Comparison of ENCODE assay signal across 29 cellular contexts in genomic region chr7:158183431-158183830, GRCh38.
"Had no signal": no experiment of that assay in that cellular context is flagged by ENCODE, and none has a peak within 500 bp of the region (broad histone marks: within the 10 kb centered on the region; RNA-seq: fewer than 3 reads in every experiment).

No MANE protein-coding gene starts in this region.

- H3K27me3 ChIP-seq: stomach, suprapubic skin, testis, thyroid gland, tibial artery, tibial nerve, transverse colon, upper lobe of left lung, upper lobe of right lung, uterus, vagina had no signal

- H3K4me1 ChIP-seq: stomach, suprapubic skin, testis, thyroid gland, tibial artery, tibial nerve, transverse colon, upper lobe of left lung, upper lobe of right lung, uterus, vagina had no signal

- H3K27ac ChIP-seq: stomach, suprapubic skin, testis, thoracic aorta, thyroid gland, tibial artery, tibial nerve, transverse colon, upper lobe of left lung, upper lobe of right lung, uterus, vagina had no signal

- H3K4me1 Mint-ChIP-seq: stimulated activated effector memory CD8-positive, alpha-beta T cell treated with anti-CD3 and anti-CD28 coated beads, Interleukin-12 subunit alpha, Interleukin-12 subunit beta, amount 100 ng/mL, for 72 hours; stimulated activated memory B cell treated with anti-CD40 and anti-IgM and Interleukin-4, amounts not matched to agents 10 μg/mL and 1 μg/mL and 100 μg/mL, for 72 hours; stimulated activated naive B cell treated with anti-CD40 and anti-IgM and Interleukin-4, amounts not matched to agents 10 μg/mL and 1 μg/mL and 100 μg/mL, for 72 hours; stimulated activated naive CD8-positive, alpha-beta T cell treated with anti-CD3 and anti-CD28 coated beads, Interleukin-15, amount 100 ng/mL, for 72 hours had no signal

- H3K27me3 Mint-ChIP-seq: stimulated activated memory B cell treated with anti-CD40 and anti-IgM and Interleukin-4, amounts not matched to agents 10 μg/mL and 1 μg/mL and 100 μg/mL, for 72 hours; stimulated activated naive B cell treated with anti-CD40 and anti-IgM and Interleukin-4, amounts not matched to agents 10 μg/mL and 1 μg/mL and 100 μg/mL, for 72 hours; type B pancreatic cell had no signal

- H3K4me3 ChIP-seq: stomach, suprapubic skin, testis, thoracic aorta, thyroid gland, tibial artery, tibial nerve, transverse colon, upper lobe of left lung, upper lobe of right lung, uterus, vagina had no signal

- ATAC-seq: stimulated activated effector memory CD8-positive, alpha-beta T cell treated with anti-CD3 and anti-CD28 coated beads, Interleukin-12 subunit alpha, Interleukin-12 subunit beta, amount 100 ng/mL, for 72 hours; stimulated activated memory B cell treated with anti-CD40 and anti-IgM and Interleukin-4, amounts not matched to agents 10 μg/mL and 1 μg/mL and 100 μg/mL, for 72 hours; stimulated activated naive B cell treated with anti-CD40 and anti-IgM and Interleukin-4, amounts not matched to agents 10 μg/mL and 1 μg/mL and 100 μg/mL, for 72 hours; stimulated activated naive CD8-positive, alpha-beta T cell treated with anti-CD3 and anti-CD28 coated beads, Interleukin-15, amount 100 ng/mL, for 72 hours; stimulated activated naive CD8-positive, alpha-beta T cell treated with anti-CD3 and anti-CD28 coated beads, Interleukin-15, Interleukin-2, amounts not matched to agents 100 U/mL and 50 U/mL, for 24 hours; upper lobe of right lung had no signal

- DNase-seq: stimulated activated CD4-positive, alpha-beta T cell treated with anti-CD3 and anti-CD28 coated beads, Interleukin-2, amount 100 ng/mL, for 48 hours; stimulated activated CD4-positive, alpha-beta T cell treated with anti-CD3 and anti-CD28 coated beads, Interleukin-4, amount 100 ng/mL, for 1 hour; stimulated activated CD4-positive, alpha-beta T cell treated with anti-CD3 and anti-CD28 coated beads, Interleukin-4, amount 100 ng/mL, for 24 hours; stimulated activated CD4-positive, alpha-beta T cell treated with anti-CD3 and anti-CD28 coated beads, Interleukin-4, amount 100 ng/mL, for 4 hours; stimulated activated CD8-positive, alpha-beta memory T cell treated with anti-CD3 and anti-CD28 coated beads, Interleukin-4, amount 100 ng/mL, for 48 hours; stimulated activated naive B cell treated with anti-CD40 and anti-IgM and Interleukin-4, amounts not matched to agents 10 μg/mL and 1 μg/mL and 100 μg/mL, for 72 hours; stimulated activated naive CD4-positive, alpha-beta T cell; stimulated activated naive CD4-positive, alpha-beta T cell treated with Interleukin-2 at 50 U/mL for 16 hours; stimulated activated naive CD8-positive, alpha-beta T cell treated with anti-CD3 and anti-CD28 coated beads, Interleukin-15, amount 100 ng/mL, for 72 hours; stimulated activated naive CD8-positive, alpha-beta T cell treated with anti-CD3 and anti-CD28 coated beads, Interleukin-15, Interleukin-2, amounts not matched to agents 100 U/mL and 50 U/mL, for 24 hours; stomach; substantia nigra; testis; thyroid gland; tibial artery; transverse colon; trophoblast cell; upper lobe of left lung; upper lobe of right lung; uterus had no signal

- H3K36me3 ChIP-seq: stomach, suprapubic skin, thoracic aorta, thyroid gland, tibial artery, tibial nerve, transverse colon, upper lobe of left lung, upper lobe of right lung, uterus, vagina had no signal

- H3K27ac Mint-ChIP-seq: stimulated activated effector memory CD8-positive, alpha-beta T cell treated with anti-CD3 and anti-CD28 coated beads, Interleukin-12 subunit alpha, Interleukin-12 subunit beta, amount 100 ng/mL, for 72 hours; stimulated activated memory B cell treated with anti-CD40 and anti-IgM and Interleukin-4, amounts not matched to agents 10 μg/mL and 1 μg/mL and 100 μg/mL, for 72 hours; stimulated activated naive B cell treated with anti-CD40 and anti-IgM and Interleukin-4, amounts not matched to agents 10 μg/mL and 1 μg/mL and 100 μg/mL, for 72 hours; stimulated activated naive CD8-positive, alpha-beta T cell treated with anti-CD3 and anti-CD28 coated beads, Interleukin-15, amount 100 ng/mL, for 72 hours; stimulated activated naive CD8-positive, alpha-beta T cell treated with anti-CD3 and anti-CD28 coated beads, Interleukin-15, Interleukin-2, amounts not matched to agents 100 ng/mL and 50 ng/mL, for 24 hours; type B pancreatic cell had no signal

- FAIRE-seq: urothelium cell line had no signal

- H3K36me3 Mint-ChIP-seq: stimulated activated effector memory CD8-positive, alpha-beta T cell treated with anti-CD3 and anti-CD28 coated beads, Interleukin-12 subunit alpha, Interleukin-12 subunit beta, amount 100 ng/mL, for 72 hours; stimulated activated memory B cell treated with anti-CD40 and anti-IgM and Interleukin-4, amounts not matched to agents 10 μg/mL and 1 μg/mL and 100 μg/mL, for 72 hours; stimulated activated naive B cell treated with anti-CD40 and anti-IgM and Interleukin-4, amounts not matched to agents 10 μg/mL and 1 μg/mL and 100 μg/mL, for 72 hours; type B pancreatic cell had no signal

- H3K4me3 Mint-ChIP-seq: stimulated activated effector memory CD8-positive, alpha-beta T cell treated with anti-CD3 and anti-CD28 coated beads, Interleukin-12 subunit alpha, Interleukin-12 subunit beta, amount 100 ng/mL, for 72 hours; stimulated activated memory B cell treated with anti-CD40 and anti-IgM and Interleukin-4, amounts not matched to agents 10 μg/mL and 1 μg/mL and 100 μg/mL, for 72 hours; stimulated activated naive B cell treated with anti-CD40 and anti-IgM and Interleukin-4, amounts not matched to agents 10 μg/mL and 1 μg/mL and 100 μg/mL, for 72 hours; stimulated activated naive CD8-positive, alpha-beta T cell treated with anti-CD3 and anti-CD28 coated beads, Interleukin-15, amount 100 ng/mL, for 72 hours; stimulated activated naive CD8-positive, alpha-beta T cell treated with anti-CD3 and anti-CD28 coated beads, Interleukin-15, Interleukin-2, amounts not matched to agents 100 ng/mL and 50 ng/mL, for 24 hours; type B pancreatic cell had no signal

- H3K9me3 ChIP-seq: testis, thoracic aorta, thyroid gland, upper lobe of right lung, uterus, vagina had no signal
